In genomic region chr13:93686399-93686798, GRCh38 we compare ENCODE assay signal across 1 cellular context.
TF ChIP-seq lines count a peak whose summit lies in the region.

No MANE protein-coding gene starts in this region.

TF ChIP-seq in IMR-90, 13 proteins besides CTCF, POLR2A, EP300 and RAD21:
- TF ChIP-seq, protein P1, sequence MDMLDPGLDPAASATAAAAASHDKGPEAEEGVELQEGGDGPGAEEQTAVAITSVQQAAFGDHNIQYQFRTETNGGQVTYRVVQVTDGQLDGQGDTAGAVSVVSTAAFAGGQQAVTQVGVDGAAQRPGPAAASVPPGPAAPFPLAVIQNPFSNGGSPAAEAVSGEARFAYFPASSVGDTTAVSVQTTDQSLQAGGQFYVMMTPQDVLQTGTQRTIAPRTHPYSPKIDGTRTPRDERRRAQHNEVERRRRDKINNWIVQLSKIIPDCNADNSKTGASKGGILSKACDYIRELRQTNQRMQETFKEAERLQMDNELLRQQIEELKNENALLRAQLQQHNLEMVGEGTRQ (IDR thresholded peaks at IDR 0.05; ENCODE audit: low read depth, low read length) = no peak
- TF ChIP-seq MXI1 (IDR thresholded peaks at IDR 0.05; ENCODE audit: borderline replicate concordance, low read depth, low read length) (no peak), RFX5 (IDR thresholded peaks at IDR 0.05; ENCODE audit: low read depth, low read length) (no peak), NFE2L2 (IDR thresholded peaks at IDR 0.05; ENCODE audit: low read depth, low read length) (no peak), CHD1 (IDR thresholded peaks at IDR 0.05; ENCODE audit: low read depth, low read length) (no peak), FOS (IDR thresholded peaks at IDR 0.05; ENCODE audit: low read depth, low read length) (no peak), RCOR1 (IDR thresholded peaks at IDR 0.05; ENCODE audit: insufficient replicate concordance, low read length) (no peak), MAZ (IDR thresholded peaks at IDR 0.05; ENCODE audit: borderline replicate concordance, low read depth, low read length) (no peak), MAFK (IDR thresholded peaks at IDR 0.05; ENCODE audit: low read depth, low read length) (no peak), CEBPB (IDR thresholded peaks at IDR 0.05; ENCODE audit: low read depth, low read length) (no peak), SMC3 (IDR thresholded peaks at IDR 0.05; ENCODE audit: low read depth, low read length) (no peak)
- TF ChIP-seq, protein P2, sequence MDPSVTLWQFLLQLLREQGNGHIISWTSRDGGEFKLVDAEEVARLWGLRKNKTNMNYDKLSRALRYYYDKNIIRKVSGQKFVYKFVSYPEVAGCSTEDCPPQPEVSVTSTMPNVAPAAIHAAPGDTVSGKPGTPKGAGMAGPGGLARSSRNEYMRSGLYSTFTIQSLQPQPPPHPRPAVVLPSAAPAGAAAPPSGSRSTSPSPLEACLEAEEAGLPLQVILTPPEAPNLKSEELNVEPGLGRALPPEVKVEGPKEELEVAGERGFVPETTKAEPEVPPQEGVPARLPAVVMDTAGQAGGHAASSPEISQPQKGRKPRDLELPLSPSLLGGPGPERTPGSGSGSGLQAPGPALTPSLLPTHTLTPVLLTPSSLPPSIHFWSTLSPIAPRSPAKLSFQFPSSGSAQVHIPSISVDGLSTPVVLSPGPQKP (IDR thresholded peaks at IDR 0.05; ENCODE audit: borderline replicate concordance, low read depth, low read length) = no peak
